2 cellular contexts compared by ENCODE assay signal in the genomic region with DNA sequence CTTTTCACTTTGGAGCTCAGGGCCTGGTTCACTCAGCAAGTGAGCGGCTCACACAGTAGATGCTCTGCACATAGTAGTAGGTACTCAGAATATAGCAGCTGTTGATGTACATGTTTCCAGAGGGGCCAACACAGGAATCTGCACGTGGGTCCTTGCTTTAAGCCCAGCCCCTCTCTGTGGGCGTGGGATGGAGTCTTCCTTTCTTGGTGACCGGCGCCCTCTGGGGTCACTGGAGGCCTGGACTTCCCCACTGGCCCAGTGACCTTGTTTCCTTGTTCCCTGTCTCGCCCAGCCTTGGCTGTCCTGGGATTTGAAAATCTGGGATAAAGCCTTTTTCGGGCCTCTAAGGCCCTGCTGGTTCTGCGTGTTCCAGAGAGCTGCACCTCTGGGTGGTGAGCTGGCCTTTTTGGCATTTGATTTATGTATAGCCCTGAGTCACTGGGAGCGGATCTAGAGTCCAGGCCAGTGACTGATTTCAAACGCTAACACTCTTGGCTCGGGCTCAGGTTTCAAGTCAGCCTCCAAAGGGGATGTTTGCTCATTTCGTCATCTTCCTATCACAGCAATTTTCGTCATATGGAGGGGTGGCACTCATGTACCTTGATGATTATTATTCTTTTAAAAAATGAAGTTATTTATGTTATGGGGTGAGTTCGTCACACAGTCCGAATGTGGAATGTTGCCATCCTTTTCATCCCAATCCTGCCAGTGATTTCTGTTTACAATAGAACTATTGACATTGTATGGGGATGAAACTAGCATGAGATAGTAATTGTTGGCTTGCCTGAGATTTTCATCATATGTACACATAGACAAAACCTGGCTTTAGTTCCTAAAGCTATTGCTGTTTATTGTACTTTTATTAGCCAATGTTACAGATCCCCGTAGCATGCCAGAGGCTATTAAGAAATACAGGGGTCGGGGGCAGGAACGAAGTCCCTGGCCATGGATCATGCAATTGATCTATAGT.
TF ChIP-seq lines count a peak whose summit lies in the region.

No MANE protein-coding gene starts in this region.

TF ChIP-seq in HCT116, 20 proteins besides CTCF, POLR2A, EP300 and RAD21:
- TF ChIP-seq ZFX (IDR thresholded peaks at IDR 0.05) (0 out of 2 replicates have a peak, but pooled peaks have one; percentile 19), SRF (IDR thresholded peaks at IDR 0.05; ENCODE audit: low read depth) (peak; percentile 47; the same call in 1 of the 2 replicates), CEBPB (IDR thresholded peaks at IDR 0.05; ENCODE audit: low read depth) (peak; percentile 94), SP1 (IDR thresholded peaks at IDR 0.05; ENCODE audit: low read depth) (peak; percentile 93), ZBTB33 (IDR thresholded peaks at IDR 0.05; ENCODE audit: extremely low read depth, insufficient replicate concordance, low read length) (peak; percentile 58), ELF1 (IDR thresholded peaks at IDR 0.05; ENCODE audit: borderline replicate concordance, low read depth) (no peak), REST (IDR thresholded peaks at IDR 0.05; ENCODE audit: low read depth) (no peak), EGR1 (IDR thresholded peaks at IDR 0.05; ENCODE audit: low read depth) (peak; percentile 44), POLR2AphosphoS5 (IDR thresholded peaks at IDR 0.05; ENCODE audit: low read depth, low read length) (peak; percentile 70), CBX3 (IDR thresholded peaks at IDR 0.05; ENCODE audit: low read depth) (peak; percentile 72), SIN3A (IDR thresholded peaks at IDR 0.05; ENCODE audit: low read depth) (peak; percentile 71; the same call in 1 of the 2 replicates), TCF7L2 (IDR thresholded peaks at IDR 0.05; ENCODE audit: borderline replicate concordance, extremely low read depth, insufficient read depth, insufficient read length) (peak; percentile 70), JUND (IDR thresholded peaks at IDR 0.05) (peak; percentile 88), ZNF274 (IDR thresholded peaks at IDR 0.05; ENCODE audit: low read depth, low read length) (no peak), YY1 (IDR thresholded peaks at IDR 0.05; ENCODE audit: extremely low read depth, insufficient replicate concordance, low read depth, low read length) (no peak), EZH2phosphoT487 (IDR thresholded peaks at IDR 0.05; ENCODE audit: borderline replicate concordance) (no peak), FOSL1 (IDR thresholded peaks at IDR 0.05; ENCODE audit: low read depth) (peak; percentile 88), EZH2 (IDR thresholded peaks at IDR 0.05) (no peak)
- TF ChIP-seq, protein P1, sequence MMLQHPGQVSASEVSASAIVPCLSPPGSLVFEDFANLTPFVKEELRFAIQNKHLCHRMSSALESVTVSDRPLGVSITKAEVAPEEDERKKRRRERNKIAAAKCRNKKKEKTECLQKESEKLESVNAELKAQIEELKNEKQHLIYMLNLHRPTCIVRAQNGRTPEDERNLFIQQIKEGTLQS (IDR thresholded peaks at IDR 0.05): no peak; the same call in 1 of the 2 replicates
- TF ChIP-seq, protein P2, sequence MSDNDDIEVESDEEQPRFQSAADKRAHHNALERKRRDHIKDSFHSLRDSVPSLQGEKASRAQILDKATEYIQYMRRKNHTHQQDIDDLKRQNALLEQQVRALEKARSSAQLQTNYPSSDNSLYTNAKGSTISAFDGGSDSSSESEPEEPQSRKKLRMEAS (IDR thresholded peaks at IDR 0.05): peak; percentile 71

TF ChIP-seq in HepG2, 621 proteins besides CTCF, POLR2A, EP300 and RAD21 (continues in another document):
- TF ChIP-seq ZMYM4 (CRISPR knock-in tag; IDR thresholded peaks at IDR 0.05) (no peak), ARID4A (CRISPR knock-in tag; IDR thresholded peaks at IDR 0.05; ENCODE audit: borderline replicate concordance) (peak; percentile 68), HES4 (CRISPR knock-in tag; IDR thresholded peaks at IDR 0.05; ENCODE audit: borderline replicate concordance) (no peak), ZNF569 (CRISPR knock-in tag; IDR thresholded peaks at IDR 0.05; ENCODE audit: borderline replicate concordance) (no peak), ZNF121 (CRISPR knock-in tag; IDR thresholded peaks at IDR 0.05) (peak; percentile 30; the same call in 1 of the 2 replicates), E2F1 (CRISPR knock-in tag; IDR thresholded peaks at IDR 0.05) (no peak), PITX1 (CRISPR knock-in tag; IDR thresholded peaks at IDR 0.05) (0 out of 2 replicates have a peak, but pooled peaks have one; percentile 25), RORA (CRISPR knock-in tag; IDR thresholded peaks at IDR 0.05) (no peak), SIX1 (CRISPR knock-in tag; IDR thresholded peaks at IDR 0.05; ENCODE audit: borderline replicate concordance) (peak; percentile 97), ZNF12 (CRISPR knock-in tag; IDR thresholded peaks at IDR 0.05) (peak; percentile 95; the same call in 1 of the 2 replicates), ATAD3A (CRISPR knock-in tag; IDR thresholded peaks at IDR 0.05) (no peak), HINFP (CRISPR knock-in tag; IDR thresholded peaks at IDR 0.05; ENCODE audit: low read depth) (peak; percentile 38; the same call in 1 of the 2 replicates), BCLAF1 (IDR thresholded peaks at IDR 0.05) (no peak), ZNF441 (CRISPR knock-in tag; IDR thresholded peaks at IDR 0.05; ENCODE audit: borderline replicate concordance) (peak; percentile 42; the same call in 1 of the 2 replicates), MAFF (IDR thresholded peaks at IDR 0.05; ENCODE audit: low read depth, low read length) (peak; percentile 50), KLF6 (CRISPR knock-in tag; IDR thresholded peaks at IDR 0.05) (no peak; the same call in 1 of the 2 replicates), ARNTL (CRISPR knock-in tag; IDR thresholded peaks at IDR 0.05) (peak; percentile 71; the same call in 1 of the 2 replicates), CHD2 (IDR thresholded peaks at IDR 0.05; ENCODE audit: low read depth, low read length) (no peak), ZNF547 (CRISPR knock-in tag; IDR thresholded peaks at IDR 0.05) (no peak), KDM3A (CRISPR knock-in tag; IDR thresholded peaks at IDR 0.05; ENCODE audit: low read depth) (no peak), ZNF335 (CRISPR knock-in tag; IDR thresholded peaks at IDR 0.05) (peak; percentile 32; the same call in 1 of the 2 replicates), MATR3 (CRISPR knock-in tag; IDR thresholded peaks at IDR 0.05) (no peak), CREB1 (IDR thresholded peaks at IDR 0.05) (peak; percentile 89), CREB1 (CRISPR knock-in tag; IDR thresholded peaks at IDR 0.05) (peak; percentile 90)
- TF ChIP-seq, protein P3, sequence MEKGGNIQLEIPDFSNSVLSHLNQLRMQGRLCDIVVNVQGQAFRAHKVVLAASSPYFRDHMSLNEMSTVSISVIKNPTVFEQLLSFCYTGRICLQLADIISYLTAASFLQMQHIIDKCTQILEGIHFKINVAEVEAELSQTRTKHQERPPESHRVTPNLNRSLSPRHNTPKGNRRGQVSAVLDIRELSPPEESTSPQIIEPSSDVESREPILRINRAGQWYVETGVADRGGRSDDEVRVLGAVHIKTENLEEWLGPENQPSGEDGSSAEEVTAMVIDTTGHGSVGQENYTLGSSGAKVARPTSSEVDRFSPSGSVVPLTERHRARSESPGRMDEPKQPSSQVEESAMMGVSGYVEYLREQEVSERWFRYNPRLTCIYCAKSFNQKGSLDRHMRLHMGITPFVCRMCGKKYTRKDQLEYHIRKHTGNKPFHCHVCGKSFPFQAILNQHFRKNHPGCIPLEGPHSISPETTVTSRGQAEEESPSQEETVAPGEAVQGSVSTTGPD (CRISPR knock-in tag; IDR thresholded peaks at IDR 0.05): no peak
- TF ChIP-seq, protein P4, sequence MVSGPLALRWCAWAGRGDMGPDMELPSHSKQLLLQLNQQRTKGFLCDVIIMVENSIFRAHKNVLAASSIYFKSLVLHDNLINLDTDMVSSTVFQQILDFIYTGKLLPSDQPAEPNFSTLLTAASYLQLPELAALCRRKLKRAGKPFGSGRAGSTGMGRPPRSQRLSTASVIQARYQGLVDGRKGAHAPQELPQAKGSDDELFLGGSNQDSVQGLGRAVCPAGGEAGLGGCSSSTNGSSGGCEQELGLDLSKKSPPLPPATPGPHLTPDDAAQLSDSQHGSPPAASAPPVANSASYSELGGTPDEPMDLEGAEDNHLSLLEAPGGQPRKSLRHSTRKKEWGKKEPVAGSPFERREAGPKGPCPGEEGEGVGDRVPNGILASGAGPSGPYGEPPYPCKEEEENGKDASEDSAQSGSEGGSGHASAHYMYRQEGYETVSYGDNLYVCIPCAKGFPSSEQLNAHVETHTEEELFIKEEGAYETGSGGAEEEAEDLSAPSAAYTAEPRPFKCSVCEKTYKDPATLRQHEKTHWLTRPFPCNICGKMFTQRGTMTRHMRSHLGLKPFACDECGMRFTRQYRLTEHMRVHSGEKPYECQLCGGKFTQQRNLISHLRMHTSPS (CRISPR knock-in tag; IDR thresholded peaks at IDR 0.05; ENCODE audit: low read depth): no peak
- TF ChIP-seq, protein P5, sequence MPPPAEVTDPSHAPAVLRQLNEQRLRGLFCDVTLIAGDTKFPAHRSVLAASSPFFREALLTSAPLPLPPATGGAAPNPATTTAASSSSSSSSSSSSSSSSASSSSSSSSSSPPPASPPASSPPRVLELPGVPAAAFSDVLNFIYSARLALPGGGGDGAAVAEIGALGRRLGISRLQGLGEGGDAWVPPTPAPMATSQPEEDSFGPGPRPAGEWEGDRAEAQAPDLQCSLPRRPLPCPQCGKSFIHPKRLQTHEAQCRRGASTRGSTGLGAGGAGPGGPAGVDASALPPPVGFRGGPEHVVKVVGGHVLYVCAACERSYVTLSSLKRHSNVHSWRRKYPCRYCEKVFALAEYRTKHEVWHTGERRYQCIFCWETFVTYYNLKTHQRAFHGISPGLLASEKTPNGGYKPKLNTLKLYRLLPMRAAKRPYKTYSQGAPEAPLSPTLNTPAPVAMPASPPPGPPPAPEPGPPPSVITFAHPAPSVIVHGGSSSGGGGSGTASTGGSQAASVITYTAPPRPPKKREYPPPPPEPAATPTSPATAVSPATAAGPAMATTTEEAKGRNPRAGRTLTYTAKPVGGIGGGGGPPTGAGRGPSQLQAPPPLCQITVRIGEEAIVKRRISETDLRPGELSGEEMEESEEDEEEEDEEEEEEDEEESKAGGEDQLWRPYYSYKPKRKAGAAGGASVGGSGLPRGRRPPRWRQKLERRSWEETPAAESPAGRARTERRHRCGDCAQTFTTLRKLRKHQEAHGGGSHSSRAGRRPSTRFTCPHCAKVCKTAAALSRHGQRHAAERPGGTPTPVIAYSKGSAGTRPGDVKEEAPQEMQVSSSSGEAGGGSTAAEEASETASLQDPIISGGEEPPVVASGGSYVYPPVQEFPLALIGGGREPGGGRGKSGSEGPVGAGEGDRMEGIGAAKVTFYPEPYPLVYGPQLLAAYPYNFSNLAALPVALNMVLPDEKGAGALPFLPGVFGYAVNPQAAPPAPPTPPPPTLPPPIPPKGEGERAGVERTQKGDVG (CRISPR knock-in tag; IDR thresholded peaks at IDR 0.05; ENCODE audit: borderline replicate concordance): no peak
